ENCODE assay signal across 8 cellular contexts in genomic region chr2:196798980-196799379, GRCh38. TPM values are rescaled to one million over a fixed set of nuclear protein-coding genes. Genes with fewer than 3 reads are reported as not detected.
DNase-seq lines count a peak whose midpoint lies in the region; ATAC-seq lines count a peak whose summit lies in the region.

No MANE protein-coding gene starts in this region.

- DNase-seq in AG20443 (ENCODE audit: low spot score) (peak; percentile 11), SK-MEL-5 (ENCODE audit: low read depth, low spot score) (peak; percentile 4), fibroblast of peridontal ligament (ENCODE audit: extremely low read depth) (peak; percentile 27), putamen (ENCODE audit: low spot score) (peak; percentile 4), mucosa of gallbladder (ENCODE audit: low spot score) (no peak), NCI-H526 treated with DMSO at 0.1 percent for 48 hours (lab: John Stamatoyannopoulos, UW) (no peak)

- in situ Hi-C loops in SK-MEL-5 (cut with HindIII; ENCODE audit: low pct_unique_long_range_greater_than_20kb, low sequenced_read_pairs) = no loop called here

- ATAC-seq in GM21390 (IDR thresholded peaks at IDR 0.05; ENCODE audit: unreplicated experiment) (peak; percentile 15), GM21786 (IDR thresholded peaks at IDR 0.05; ENCODE audit: unreplicated experiment) (no peak)

RNA-seq across cellular contexts. Expression of gene GTF3C3, which starts 0.5 kb away (rescaled TPM):
- total RNA-seq in SK-MEL-5 (2014; rRNA removed; shearing (Covaris generic)) = 55.4 and 56.7 TPM in 2 replicates
- polyA plus RNA-seq in SK-MEL-5 (2015; cell fraction: cytosol; rRNA removed) = 22.7 and 31.8 TPM in 2 replicates
- 143 and 162 TPM in 2 replicates for polyA plus RNA-seq in SK-MEL-5 (2015; cell fraction: nucleus; rRNA removed)
- total RNA-seq in mucosa of gallbladder = 36.1 TPM

RNA-seq across cellular contexts. Expression of gene C2orf66, which starts 10.2 kb away (rescaled TPM):
- not detected in 2 replicates for total RNA-seq in SK-MEL-5 (2014; rRNA removed; shearing (Covaris generic))
- polyA plus RNA-seq in SK-MEL-5 (2015; cell fraction: cytosol; rRNA removed) = not detected in 2 replicates
- 2.1 and 2.9 TPM in 2 replicates for polyA plus RNA-seq in SK-MEL-5 (2015; cell fraction: nucleus; rRNA removed)
- total RNA-seq in mucosa of gallbladder = not detected

Comparison
In these comparisons a context has a peak if more than half of its experiments do, and no peak if none do; other contexts are left out.
1. DNase-seq: peak in AG20443 (single experiment), SK-MEL-5 (single experiment), fibroblast of peridontal ligament (single experiment) and putamen (single experiment); none in mucosa of gallbladder (single experiment) and NCI-H526 treated with DMSO at 0.1 percent for 48 hours (single experiment).